In the genomic region with DNA sequence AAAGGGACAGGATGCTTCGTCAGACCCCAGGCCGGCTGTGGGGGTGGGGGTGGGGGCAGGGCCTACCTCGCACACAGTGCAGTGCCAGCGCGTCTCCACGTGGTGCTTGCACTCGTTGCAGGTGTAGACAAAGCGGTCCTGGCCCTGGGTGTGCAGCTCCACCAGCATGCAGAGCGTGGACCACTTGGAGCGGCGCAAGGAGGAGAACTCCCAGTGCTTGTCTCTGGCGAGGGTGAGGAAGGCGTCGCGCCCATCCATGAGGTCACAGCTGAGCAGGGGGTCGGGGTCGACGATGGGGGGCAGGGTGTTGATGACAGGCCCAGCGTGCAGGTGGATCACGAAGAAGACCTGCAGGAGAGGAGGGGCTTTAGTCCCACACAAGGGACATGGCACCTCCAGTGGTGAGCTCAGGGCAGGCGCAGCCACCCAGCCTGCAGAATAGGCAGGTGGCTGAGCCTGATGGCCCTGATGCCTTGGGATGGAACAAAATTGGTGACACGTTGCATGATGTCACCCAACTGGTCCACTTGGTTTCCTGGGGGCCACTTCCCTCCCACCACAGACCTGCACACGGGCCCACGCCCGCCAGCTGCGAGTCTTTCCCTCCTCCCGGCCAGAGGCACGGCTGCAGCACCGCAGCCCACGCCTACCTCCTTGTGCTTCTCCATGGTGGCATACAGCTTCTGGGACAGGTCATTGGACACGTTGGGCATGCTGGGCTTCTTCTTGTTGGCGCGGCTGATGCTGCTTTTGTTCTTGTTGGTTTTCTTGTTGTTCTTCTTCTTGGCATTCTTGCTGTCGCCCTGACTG, we compare ENCODE assay signal across 28 cellular contexts. TPM values are rescaled to one million over a fixed set of nuclear protein-coding genes. Genes with fewer than 3 reads are reported as not detected.
DNase-seq lines count a peak whose midpoint lies in the region; ATAC-seq, FAIRE-seq and TF ChIP-seq lines count a peak whose summit lies in the region.
"Had no signal": no experiment of that assay in that cellular context is flagged by ENCODE, and none has a peak within 500 bp of the region (broad histone marks: within the 10 kb centered on the region; RNA-seq: fewer than 3 reads in every experiment).

No MANE protein-coding gene starts in this region.

- no peaks in the 10 kb centered on the region for H3K27me3 ChIP-seq in Peyer's patch
- H3K27me3 ChIP-seq in stomach = no peaks in the 10 kb centered on the region
- H3K27me3 ChIP-seq: brain microvascular endothelial cell, gastroesophageal sphincter, hepatocyte, SJCRH30 had no signal

- no peak for DNase-seq in activated T-cell treated with anti-CD3 and anti-CD28 coated beads, Interleukin-2, amount 50 U/mL, for 24 hours
- no peak for DNase-seq in activated T-cell treated with anti-CD3 and anti-CD28 coated beads, Interleukin-2, amount 50 U/mL, for 72 hours
- DNase-seq in Peyer's patch = peak in 2 of 3 donors; percentile 25 to 46
- DNase-seq in kidney = peak; percentile 72
- DNase-seq in stimulated activated effector memory CD8-positive, alpha-beta T cell treated with anti-CD3 and anti-CD28 coated beads, Interleukin-12 subunit alpha, Interleukin-12 subunit beta, amount 100 ng/mL, for 72 hours (ENCODE audit: low spot score in 2 of 2) = no peak
- DNase-seq in stomach = no peak
- DNase-seq in cerebellum (ENCODE audit: low spot score) = no peak
- DNase-seq in DMS 273 (lab: John Stamatoyannopoulos, UW; ENCODE audit: unreplicated experiment) = no peak
- DNase-seq: activated CD8-positive, alpha-beta memory T cell treated with anti-CD3 and anti-CD28 coated beads for 24 hours; amygdala; brain microvascular endothelial cell; CD4-positive, alpha-beta T cell; DMS 273 treated with DMSO at 0.1 percent for 48 hours; Karpas-422; MV-4-11; NCI-H1436 treated with DMSO at 0.1 percent for 48 hours; NCI-H446; NCI-H774; occipital lobe; SJCRH30; stimulated activated naive CD4-positive, alpha-beta T cell treated with Interleukin-2 at 50 U/mL for 16 hours; SW 1271 had no signal

- H3K4me3 Mint-ChIP-seq in activated T-cell treated with anti-CD3 and anti-CD28 coated beads, Interleukin-2, amount 50 U/mL, for 24 hours = no peak overlapping the region
- no peak overlapping the region for H3K4me3 Mint-ChIP-seq in activated T-cell treated with anti-CD3 and anti-CD28 coated beads, Interleukin-2, amount 50 U/mL, for 72 hours
- no peak overlapping the region for H3K4me3 Mint-ChIP-seq in stimulated activated effector memory CD8-positive, alpha-beta T cell treated with anti-CD3 and anti-CD28 coated beads, Interleukin-12 subunit alpha, Interleukin-12 subunit beta, amount 100 ng/mL, for 72 hours
- H3K4me3 Mint-ChIP-seq: CD4-positive, alpha-beta T cell; GM23338 had no signal

- H3K36me3 Mint-ChIP-seq in activated T-cell treated with anti-CD3 and anti-CD28 coated beads, Interleukin-2, amount 50 U/mL, for 24 hours (ENCODE audit: low read depth) = peaks cover 86% of the 10 kb centered on the region
- peaks cover 7 to 30% of the 10 kb centered on the region in 2 donors for H3K36me3 Mint-ChIP-seq in activated T-cell treated with anti-CD3 and anti-CD28 coated beads, Interleukin-2, amount 50 U/mL, for 72 hours (ENCODE audit: insufficient read depth in 2 of 2)
- peaks cover 92% of the 10 kb centered on the region for H3K36me3 Mint-ChIP-seq in stimulated activated effector memory CD8-positive, alpha-beta T cell treated with anti-CD3 and anti-CD28 coated beads, Interleukin-12 subunit alpha, Interleukin-12 subunit beta, amount 100 ng/mL, for 72 hours

- intact Hi-C loops in kidney (cut with DNase I) (no loop called here), stomach (cut with DNase I; ENCODE audit: low total_unique reads) (no loop called here)

- TF ChIP-seq EP300 in stomach (IDR thresholded peaks at IDR 0.05) = no peak

- peaks cover 0 to 95% (median 0%) of the 10 kb centered on the region in 3 donors for H3K36me3 ChIP-seq in Peyer's patch
- H3K36me3 ChIP-seq in kidney (ENCODE audit: control insufficient read depth in 1 of 2, insufficient read depth in 2 of 2, low read length in 2 of 2) = peaks cover 46 to 63% of the 10 kb centered on the region in 2 donors
- H3K36me3 ChIP-seq in stomach = peaks cover 81 to 100% (median 100%) of the 10 kb centered on the region in 4 donors

- no peaks in the 10 kb centered on the region for H3K4me1 Mint-ChIP-seq in activated T-cell treated with anti-CD3 and anti-CD28 coated beads, Interleukin-2, amount 50 U/mL, for 24 hours (ENCODE audit: low read depth)
- no peaks in the 10 kb centered on the region for H3K4me1 Mint-ChIP-seq in activated T-cell treated with anti-CD3 and anti-CD28 coated beads, Interleukin-2, amount 50 U/mL, for 72 hours (ENCODE audit: low read depth)
- H3K4me1 Mint-ChIP-seq in stimulated activated effector memory CD8-positive, alpha-beta T cell treated with anti-CD3 and anti-CD28 coated beads, Interleukin-12 subunit alpha, Interleukin-12 subunit beta, amount 100 ng/mL, for 72 hours = peaks cover 19% of the 10 kb centered on the region
- H3K4me1 Mint-ChIP-seq: GM23338 had no signal

- H3K27ac ChIP-seq in Peyer's patch = no peak overlapping the region
- no peak overlapping the region for H3K27ac ChIP-seq in kidney (ENCODE audit: low read depth in 2 of 2, low read length in 2 of 2)
- H3K27ac ChIP-seq in stomach = no peak overlapping the region
- H3K27ac ChIP-seq: brain microvascular endothelial cell, gastroesophageal sphincter, hepatocyte, SJCRH30 had no signal

- ATAC-seq in activated T-cell treated with anti-CD3 and anti-CD28 coated beads, Interleukin-2, amount 50 U/mL, for 72 hours (replicated peaks in 1 of 2) = no peak
- ATAC-seq in stimulated activated effector memory CD8-positive, alpha-beta T cell treated with anti-CD3 and anti-CD28 coated beads, Interleukin-12 subunit alpha, Interleukin-12 subunit beta, amount 100 ng/mL, for 72 hours = no peak
- ATAC-seq: gastroesophageal sphincter, GM23338 had no signal

- H3K4me3 ChIP-seq in Peyer's patch = no peak overlapping the region
- H3K4me3 ChIP-seq in kidney (ENCODE audit: low read length in 2 of 2) = no peak overlapping the region
- no peak overlapping the region for H3K4me3 ChIP-seq in stomach
- H3K4me3 ChIP-seq: gastroesophageal sphincter, GM23338, hepatocyte, lung, SJCRH30 had no signal

- H3K4me1 ChIP-seq in Peyer's patch (no peaks in the 10 kb centered on the region), kidney (ENCODE audit: control insufficient read depth in 1 of 2, insufficient read depth in 1 of 2, low read depth in 1 of 2, low read length in 2 of 2) (no peaks in the 10 kb centered on the region), stomach (no peaks in the 10 kb centered on the region)
- H3K4me1 ChIP-seq: gastroesophageal sphincter, SJCRH30 had no signal

- H3K27ac Mint-ChIP-seq in activated T-cell treated with anti-CD3 and anti-CD28 coated beads, Interleukin-2, amount 50 U/mL, for 24 hours = peak overlapping the region; percentile 71
- no peak overlapping the region for H3K27ac Mint-ChIP-seq in activated T-cell treated with anti-CD3 and anti-CD28 coated beads, Interleukin-2, amount 50 U/mL, for 72 hours
- H3K27ac Mint-ChIP-seq in stimulated activated effector memory CD8-positive, alpha-beta T cell treated with anti-CD3 and anti-CD28 coated beads, Interleukin-12 subunit alpha, Interleukin-12 subunit beta, amount 100 ng/mL, for 72 hours = peak overlapping the region; percentile 12
- H3K27ac Mint-ChIP-seq: CD4-positive, alpha-beta T cell; GM23338 had no signal

- no peak for TF ChIP-seq CTCF in Peyer's patch (IDR thresholded peaks at IDR 0.05)
- no peak for TF ChIP-seq CTCF in kidney (IDR thresholded peaks at IDR 0.05; ENCODE audit: borderline replicate concordance, extremely low read depth, insufficient read depth)
- no peak for TF ChIP-seq CTCF in stomach (IDR thresholded peaks at IDR 0.05)

- H3K27me3 Mint-ChIP-seq in activated T-cell treated with anti-CD3 and anti-CD28 coated beads, Interleukin-2, amount 50 U/mL, for 24 hours = no peaks in the 10 kb centered on the region
- no peaks in the 10 kb centered on the region for H3K27me3 Mint-ChIP-seq in activated T-cell treated with anti-CD3 and anti-CD28 coated beads, Interleukin-2, amount 50 U/mL, for 72 hours (ENCODE audit: low read depth)
- H3K27me3 Mint-ChIP-seq: CD4-positive, alpha-beta T cell; naive thymus-derived CD8-positive, alpha-beta T cell had no signal

- H3K9me3 ChIP-seq in Peyer's patch (no peaks in the 10 kb centered on the region), kidney (ENCODE audit: control insufficient read depth in 1 of 2, low read length in 2 of 2) (no peaks in the 10 kb centered on the region), stomach (no peaks in the 10 kb centered on the region)
- H3K9me3 ChIP-seq: gastroesophageal sphincter, SJCRH30 had no signal

- FAIRE-seq in kidney (lab: Jason Lieb, UNC) = no peak
- FAIRE-seq: A204.1 had no signal

- H3K9ac ChIP-seq in kidney (ENCODE audit: low read length in 2 of 2) = no peak overlapping the region

- 90 to 96% (median 93%) methylated on average over 24 to 34 of the region's 34 CpGs for whole genome bisulfite sequencing in stomach, 5 donors

- no peaks in the 10 kb centered on the region for H3K9me3 Mint-ChIP-seq in activated T-cell treated with anti-CD3 and anti-CD28 coated beads, Interleukin-2, amount 50 U/mL, for 24 hours
- no peaks in the 10 kb centered on the region for H3K9me3 Mint-ChIP-seq in activated T-cell treated with anti-CD3 and anti-CD28 coated beads, Interleukin-2, amount 50 U/mL, for 72 hours
- no peaks in the 10 kb centered on the region for H3K9me3 Mint-ChIP-seq in stimulated activated effector memory CD8-positive, alpha-beta T cell treated with anti-CD3 and anti-CD28 coated beads, Interleukin-12 subunit alpha, Interleukin-12 subunit beta, amount 100 ng/mL, for 72 hours
- H3K9me3 Mint-ChIP-seq: CD4-positive, alpha-beta T cell; GM23338; naive thymus-derived CD8-positive, alpha-beta T cell had no signal

- TF ChIP-seq POLR2A in Peyer's patch (IDR thresholded peaks at IDR 0.05) (no peak), stomach (IDR thresholded peaks at IDR 0.05) (no peak)

RNA-seq across cellular contexts. Expression of a gene that starts 14.0 kb away (rescaled TPM):
- total RNA-seq in activated T-cell treated with anti-CD3 and anti-CD28 coated beads, Interleukin-2, amount 50 U/mL, for 72 hours = 100 to 1,000 TPM; 181 to 189 TPM
- total RNA-seq in Peyer's patch (100 to 1,000 TPM in 1 of 4 donors, 10 to 100 TPM in 3; 18.9 to 151 (median 52.8) TPM), kidney (86.3 TPM), stomach (100 to 1,000 TPM in 2 of 5 donors, 10 to 100 TPM in 3; 47.9 to 460 (median 96.6) TPM), cerebellum (57.7 TPM)
- polyA plus RNA-seq in kidney (ENCODE audit: insufficient read depth, low read depth, low replicate concordance) (88.8 TPM), stomach (10 to 100 TPM; 39.5 to 83.5 (median 71.2) TPM)

Comparison
In these comparisons a context has a peak if more than half of its experiments do, and no peak if none do; other contexts are left out.
1. DNase-seq: peak in Peyer's patch (2 of 3) and kidney (single experiment); none in activated T-cell treated with anti-CD3 and anti-CD28 coated beads, Interleukin-2, amount 50 U/mL, for 24 hours (single experiment), activated T-cell treated with anti-CD3 and anti-CD28 coated beads, Interleukin-2, amount 50 U/mL, for 72 hours (0 of 2), stimulated activated effector memory CD8-positive, alpha-beta T cell treated with anti-CD3 and anti-CD28 coated beads, Interleukin-12 subunit alpha, Interleukin-12 subunit beta, amount 100 ng/mL, for 72 hours (0 of 2), stomach (single experiment), cerebellum (single experiment) and DMS 273 (single experiment).